1 cellular context compared by ENCODE assay signal in genomic region chr19:50723735-50724521, GRCh38.
A peak's percentile ranks its signal among the peaks of the same experiment; 100 is the strongest.
TF ChIP-seq lines count a peak whose summit lies in the region.

No MANE protein-coding gene starts in this region.

TF ChIP-seq in endothelial cell of umbilical vein, 7 proteins besides CTCF, POLR2A, EP300 and RAD21 (continued from another document):
- TF ChIP-seq MAX (IDR thresholded peaks at IDR 0.05; ENCODE audit: insufficient read depth, insufficient read length) (peak; percentile 68), MYC (IDR thresholded peaks at IDR 0.05; ENCODE audit: low read depth, low read length) (no peak), FOS (IDR thresholded peaks at IDR 0.05; ENCODE audit: borderline replicate concordance, insufficient read depth, low read length) (no peak), EZH2 (IDR thresholded peaks at IDR 0.05; ENCODE audit: borderline replicate concordance, low read depth, low read length, severe bottlenecking) (no peak)
